1 cellular context compared by ENCODE assay signal in the genomic region with DNA sequence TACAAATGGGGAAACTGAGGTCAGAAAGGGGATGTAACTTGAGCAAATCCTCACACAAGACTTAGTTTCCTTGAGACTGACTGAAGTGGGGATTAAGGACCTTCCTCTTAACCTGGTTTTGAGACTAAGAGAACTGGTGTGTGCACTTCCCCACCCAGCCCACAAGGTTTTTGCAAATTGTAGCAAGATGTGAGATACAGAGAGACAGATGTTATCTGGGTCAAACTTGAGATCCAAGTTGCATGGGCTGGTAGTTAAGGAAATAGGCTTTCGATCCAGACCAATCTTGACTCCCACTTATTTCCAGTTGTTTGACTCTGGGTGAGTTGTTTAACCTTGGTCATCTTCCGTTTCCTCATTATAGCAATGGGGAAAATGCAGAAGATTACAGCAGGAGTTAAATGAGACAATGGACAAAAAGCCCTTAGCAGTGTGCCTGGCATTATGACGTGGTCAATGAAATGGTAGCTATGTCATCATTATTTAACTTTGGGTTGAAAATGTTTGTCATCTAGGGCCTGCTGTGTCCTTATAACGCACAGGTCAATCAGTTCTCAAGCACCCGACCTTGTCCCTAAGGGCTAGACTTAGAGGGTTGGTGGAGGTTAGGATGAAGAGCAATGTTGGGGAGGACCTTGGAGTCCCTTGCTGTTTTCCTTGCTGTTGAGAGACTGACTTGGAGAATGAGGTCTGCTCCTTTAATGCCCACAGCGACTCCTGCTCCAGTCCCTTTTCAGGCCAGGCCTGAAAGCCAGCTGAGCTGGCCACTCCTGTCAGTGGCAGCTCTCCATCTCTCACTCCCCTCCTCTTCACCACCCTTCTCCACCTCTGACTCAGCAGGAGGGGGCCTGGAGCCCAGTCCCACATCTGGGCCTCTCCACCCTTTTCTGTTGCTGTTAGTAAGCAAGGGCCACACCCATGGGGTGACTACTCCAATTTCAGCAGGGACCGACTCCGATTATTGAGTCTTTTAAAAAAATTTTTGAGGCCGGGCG.
TF ChIP-seq lines count a peak whose summit lies in the region.

No MANE protein-coding gene starts in this region.

TF ChIP-seq in GM12878, 131 proteins besides CTCF, POLR2A, EP300 and RAD21:
- TF ChIP-seq IKZF2 (IDR thresholded peaks at IDR 0.05) (no peak), POU2F2 (IDR thresholded peaks at IDR 0.05; ENCODE audit: borderline replicate concordance, low read depth, low read length) (no peak), EGR1 (IDR thresholded peaks at IDR 0.05; ENCODE audit: borderline replicate concordance in 1 of 2, low read depth in 2 of 2, low read length in 2 of 2) (no peak), SPI1 (IDR thresholded peaks at IDR 0.05; ENCODE audit: borderline replicate concordance, insufficient read depth, low read depth, low read length) (peak; percentile 26; the same call in 1 of the 2 replicates)
